ENCODE assay signal across 8 cellular contexts in the genomic region with DNA sequence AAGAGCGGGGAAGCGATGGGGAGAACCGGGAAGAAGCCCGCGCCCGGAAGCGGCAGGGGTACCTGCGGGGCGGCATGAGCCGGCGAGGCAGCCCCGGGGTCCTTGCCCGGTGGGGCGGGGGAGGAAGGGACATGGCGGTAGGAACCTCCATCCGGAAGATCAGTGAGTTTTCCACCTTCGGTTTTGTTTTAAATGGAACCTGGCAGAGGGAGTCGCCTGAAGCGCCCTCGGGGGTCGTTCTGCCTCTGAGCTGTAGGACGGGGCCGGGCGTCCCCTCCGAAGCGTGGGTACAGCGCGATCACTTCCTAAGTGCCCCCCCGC. TPM values are rescaled to one million over a fixed set of nuclear protein-coding genes. Genes with fewer than 3 reads are reported as not detected.
DNase-seq lines count a peak whose midpoint lies in the region; ATAC-seq and TF ChIP-seq lines count a peak whose summit lies in the region.

No MANE protein-coding gene starts in this region.

- H3K9me3 ChIP-seq in cardiac muscle cell (ENCODE audit: low read depth), result no peaks in the 10 kb centered on the region
- no peaks in the 10 kb centered on the region for H3K9me3 ChIP-seq in left lung
- H3K9me3 ChIP-seq in tibial nerve, result no peaks in the 10 kb centered on the region

- no peak for ATAC-seq in Right ventricle myocardium inferior
- peak; percentile 12 for ATAC-seq in HG03159 (IDR thresholded peaks at IDR 0.05; ENCODE audit: unreplicated experiment)
- ATAC-seq in activated naive CD8-positive, alpha-beta T cell treated with anti-CD3 and anti-CD28 coated beads, Interleukin-2, amount 10 ng/mL, durations not matched to agents 7 days and 5 days (ENCODE audit: low read depth), result peak; percentile 20
- peak; percentile 7 for ATAC-seq in left lung

- H3K27me3 Mint-ChIP-seq in activated naive CD8-positive, alpha-beta T cell treated with anti-CD3 and anti-CD28 coated beads, Interleukin-2, amount 10 ng/mL, durations not matched to agents 7 days and 5 days, result peaks cover 19% of the 10 kb centered on the region

- peak overlapping the region; percentile 92 for H3K4me3 ChIP-seq in cardiac muscle cell
- peak overlapping the region; percentile 59 to 66 for H3K4me3 ChIP-seq in left lung
- H3K4me3 ChIP-seq in tibial nerve, result peak overlapping the region; percentile 61 to 88 (median 84)

- POLR2A ChIA-PET in activated naive CD8-positive, alpha-beta T cell treated with anti-CD3 and anti-CD28 coated beads, Interleukin-2, amount 10 ng/mL, durations not matched to agents 7 days and 5 days (lab: Charles Lee), result interaction anchor here (1.0 to 1.5 kb wide), 2 partner anchors 23 to 105 kb away, joined by 4 to 6 read pairs; a partner anchor contains a TSS

- peaks cover 15% of the 10 kb centered on the region for H3K36me3 Mint-ChIP-seq in activated naive CD8-positive, alpha-beta T cell treated with anti-CD3 and anti-CD28 coated beads, Interleukin-2, amount 10 ng/mL, durations not matched to agents 7 days and 5 days

- no peak for TF ChIP-seq CTCF in cardiac muscle cell (IDR thresholded peaks at IDR 0.05; ENCODE audit: low read depth, low read length)
- no peak for TF ChIP-seq CTCF in left lung (IDR thresholded peaks at IDR 0.05)
- no peak for TF ChIP-seq CTCF in tibial nerve (IDR thresholded peaks at IDR 0.05)

- TF ChIP-seq EP300 in tibial nerve (IDR thresholded peaks at IDR 0.05), result no peak

- H3K27me3 ChIP-seq in cardiac muscle cell (no peaks in the 10 kb centered on the region), left lung (peaks cover 0 to 47% of the 10 kb centered on the region in 2 donors), tibial nerve (peaks cover 0 to 9% of the 10 kb centered on the region in 2 donors)

- H3K36me3 ChIP-seq in cardiac muscle cell, result peaks cover 13% of the 10 kb centered on the region
- H3K36me3 ChIP-seq in left lung, result no peaks in the 10 kb centered on the region
- no peaks in the 10 kb centered on the region for H3K36me3 ChIP-seq in tibial nerve

- 2% methylated on average over 27 of the region's 29 CpGs for WGBS in tibial nerve, 2 donors

- TF ChIP-seq POLR2A in tibial nerve (IDR thresholded peaks at IDR 0.05), result no peak

- H3K27ac ChIP-seq in cardiac muscle cell (peak overlapping the region; percentile 89), left lung (peak overlapping the region in 1 of 2 donors; percentile 72), tibial nerve (peak overlapping the region; percentile 65 to 83 (median 69))

- intact Hi-C loops in Right ventricle myocardium inferior (cut with DNase I) (loop anchor here (5.0 kb wide), 2 partner anchors 39 to 54 kb away; no protein-coding TSS in a partner anchor), left lung (cut with DNase I) (no loop called here)

- H3K4me1 ChIP-seq in cardiac muscle cell (ENCODE audit: low read depth) (peaks cover 37% of the 10 kb centered on the region), left lung (peaks cover 13 to 25% of the 10 kb centered on the region in 2 donors), tibial nerve (peaks cover 0 to 30% (median 15%) of the 10 kb centered on the region in 4 donors)

- DNase-seq in cardiac muscle cell (ENCODE audit: low read depth in 1 of 2, low spot score in 1 of 2) (no peak), Right ventricle myocardium inferior (ENCODE audit: missing footprints) (no peak), left lung (no peak), tibial nerve (ENCODE audit: low spot score in 2 of 2) (no peak), HuH-7.5 (ENCODE audit: low spot score) (no peak)
- DNase-seq in activated naive CD8-positive, alpha-beta T cell treated with anti-CD3 and anti-CD28 coated beads, Interleukin-2, amount 10 ng/mL, durations not matched to agents 7 days and 5 days, result peak; percentile 61
- DNase-seq in stimulated activated naive CD4-positive, alpha-beta T cell (lab: John Stamatoyannopoulos, UW), result no peak

- no peaks in the 10 kb centered on the region for H3K9me3 Mint-ChIP-seq in activated naive CD8-positive, alpha-beta T cell treated with anti-CD3 and anti-CD28 coated beads, Interleukin-2, amount 10 ng/mL, durations not matched to agents 7 days and 5 days

- H3K4me1 Mint-ChIP-seq in activated naive CD8-positive, alpha-beta T cell treated with anti-CD3 and anti-CD28 coated beads, Interleukin-2, amount 10 ng/mL, durations not matched to agents 7 days and 5 days, result peaks cover 24% of the 10 kb centered on the region

- peak overlapping the region; percentile 83 for H3K27ac Mint-ChIP-seq in activated naive CD8-positive, alpha-beta T cell treated with anti-CD3 and anti-CD28 coated beads, Interleukin-2, amount 10 ng/mL, durations not matched to agents 7 days and 5 days

- peak overlapping the region; percentile 91 for H3K4me3 Mint-ChIP-seq in activated naive CD8-positive, alpha-beta T cell treated with anti-CD3 and anti-CD28 coated beads, Interleukin-2, amount 10 ng/mL, durations not matched to agents 7 days and 5 days

RNA-seq across cellular contexts. Expression of a gene that starts 0.5 kb away (rescaled TPM):
- total RNA-seq in cardiac muscle cell, result 639 and 805 TPM in 2 replicates
- 677 and 781 TPM in 2 replicates for polyA plus RNA-seq in cardiac muscle cell
- total RNA-seq in Right ventricle myocardium inferior, result 181 TPM
- total RNA-seq in activated naive CD8-positive, alpha-beta T cell treated with anti-CD3 and anti-CD28 coated beads, Interleukin-2, amount 10 ng/mL, durations not matched to agents 7 days and 5 days, result 100 to 1,000 TPM; 193 to 215 TPM
- total RNA-seq in left lung, result 10 to 100 TPM; 44.9 to 70.0 TPM
- 10 to 100 TPM; 22.4 to 45.4 (median 29.1) TPM for total RNA-seq in tibial nerve
